In the genomic region with DNA sequence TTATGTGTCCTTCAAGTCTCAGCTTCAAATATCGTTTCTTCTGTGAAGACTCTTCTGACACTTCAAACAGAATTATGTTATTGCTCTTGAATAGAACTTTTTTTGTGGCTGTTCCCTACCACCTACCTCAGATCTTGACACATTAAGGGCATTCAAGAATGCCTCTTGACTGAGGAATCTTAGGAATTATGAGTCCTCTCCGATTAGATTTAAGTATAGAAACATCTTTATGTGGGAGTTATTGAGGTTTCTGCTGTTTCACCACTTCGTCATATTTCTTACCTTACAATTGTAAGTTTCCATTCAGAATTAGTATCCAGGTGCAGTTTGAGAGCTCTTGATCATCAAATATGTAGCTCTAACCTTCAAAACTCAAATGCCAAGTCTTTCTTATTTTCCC, we compare ENCODE assay signal across 2 cellular contexts.
TF ChIP-seq lines count a peak whose summit lies in the region.

No MANE protein-coding gene starts in this region.

TF ChIP-seq in HCT116, 20 proteins besides CTCF, POLR2A, EP300 and RAD21 (continued from another document):
- TF ChIP-seq SRF (IDR thresholded peaks at IDR 0.05; ENCODE audit: low read depth) (no peak), YY1 (IDR thresholded peaks at IDR 0.05; ENCODE audit: extremely low read depth, insufficient replicate concordance, low read depth, low read length) (no peak), CEBPB (IDR thresholded peaks at IDR 0.05; ENCODE audit: low read depth) (no peak), TCF7L2 (IDR thresholded peaks at IDR 0.05; ENCODE audit: borderline replicate concordance, extremely low read depth, insufficient read depth, insufficient read length) (no peak), EZH2 (IDR thresholded peaks at IDR 0.05) (no peak), ELF1 (IDR thresholded peaks at IDR 0.05; ENCODE audit: borderline replicate concordance, low read depth) (no peak), SP1 (IDR thresholded peaks at IDR 0.05; ENCODE audit: low read depth) (no peak), SIN3A (IDR thresholded peaks at IDR 0.05; ENCODE audit: low read depth) (no peak), FOSL1 (IDR thresholded peaks at IDR 0.05; ENCODE audit: low read depth) (no peak), JUND (IDR thresholded peaks at IDR 0.05) (no peak)
- TF ChIP-seq, protein P1, sequence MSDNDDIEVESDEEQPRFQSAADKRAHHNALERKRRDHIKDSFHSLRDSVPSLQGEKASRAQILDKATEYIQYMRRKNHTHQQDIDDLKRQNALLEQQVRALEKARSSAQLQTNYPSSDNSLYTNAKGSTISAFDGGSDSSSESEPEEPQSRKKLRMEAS (IDR thresholded peaks at IDR 0.05), result no peak
- TF ChIP-seq, protein P2, sequence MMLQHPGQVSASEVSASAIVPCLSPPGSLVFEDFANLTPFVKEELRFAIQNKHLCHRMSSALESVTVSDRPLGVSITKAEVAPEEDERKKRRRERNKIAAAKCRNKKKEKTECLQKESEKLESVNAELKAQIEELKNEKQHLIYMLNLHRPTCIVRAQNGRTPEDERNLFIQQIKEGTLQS (IDR thresholded peaks at IDR 0.05), result no peak
TF ChIP-seq in HCT116: peak in this region for 0.

TF ChIP-seq in HepG2, 621 proteins besides CTCF, POLR2A, EP300 and RAD21 (continued from another document):
- TF ChIP-seq, protein P3, sequence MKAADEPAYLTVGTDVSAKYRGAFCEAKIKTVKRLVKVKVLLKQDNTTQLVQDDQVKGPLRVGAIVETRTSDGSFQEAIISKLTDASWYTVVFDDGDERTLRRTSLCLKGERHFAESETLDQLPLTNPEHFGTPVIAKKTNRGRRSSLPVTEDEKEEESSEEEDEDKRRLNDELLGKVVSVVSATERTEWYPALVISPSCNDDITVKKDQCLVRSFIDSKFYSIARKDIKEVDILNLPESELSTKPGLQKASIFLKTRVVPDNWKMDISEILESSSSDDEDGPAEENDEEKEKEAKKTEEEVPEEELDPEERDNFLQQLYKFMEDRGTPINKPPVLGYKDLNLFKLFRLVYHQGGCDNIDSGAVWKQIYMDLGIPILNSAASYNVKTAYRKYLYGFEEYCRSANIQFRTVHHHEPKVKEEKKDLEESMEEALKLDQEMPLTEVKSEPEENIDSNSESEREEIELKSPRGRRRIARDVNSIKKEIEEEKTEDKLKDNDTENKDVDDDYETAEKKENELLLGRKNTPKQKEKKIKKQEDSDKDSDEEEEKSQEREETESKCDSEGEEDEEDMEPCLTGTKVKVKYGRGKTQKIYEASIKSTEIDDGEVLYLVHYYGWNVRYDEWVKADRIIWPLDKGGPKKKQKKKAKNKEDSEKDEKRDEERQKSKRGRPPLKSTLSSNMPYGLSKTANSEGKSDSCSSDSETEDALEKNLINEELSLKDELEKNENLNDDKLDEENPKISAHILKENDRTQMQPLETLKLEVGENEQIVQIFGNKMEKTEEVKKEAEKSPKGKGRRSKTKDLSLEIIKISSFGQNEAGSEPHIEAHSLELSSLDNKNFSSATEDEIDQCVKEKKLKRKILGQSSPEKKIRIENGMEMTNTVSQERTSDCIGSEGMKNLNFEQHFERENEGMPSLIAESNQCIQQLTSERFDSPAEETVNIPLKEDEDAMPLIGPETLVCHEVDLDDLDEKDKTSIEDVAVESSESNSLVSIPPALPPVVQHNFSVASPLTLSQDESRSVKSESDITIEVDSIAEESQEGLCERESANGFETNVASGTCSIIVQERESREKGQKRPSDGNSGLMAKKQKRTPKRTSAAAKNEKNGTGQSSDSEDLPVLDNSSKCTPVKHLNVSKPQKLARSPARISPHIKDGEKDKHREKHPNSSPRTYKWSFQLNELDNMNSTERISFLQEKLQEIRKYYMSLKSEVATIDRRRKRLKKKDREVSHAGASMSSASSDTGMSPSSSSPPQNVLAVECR (CRISPR knock-in tag; IDR thresholded peaks at IDR 0.05; ENCODE audit: borderline replicate concordance), result no peak
- TF ChIP-seq NONO (IDR thresholded peaks at IDR 0.05), result no peak
- no peak for TF ChIP-seq NONO (CRISPR knock-in tag; conservative IDR thresholded peaks at IDR 0.05)
- no peak for TF ChIP-seq ZNF616 (CRISPR knock-in tag; IDR thresholded peaks at IDR 0.05; ENCODE audit: low read depth)
- TF ChIP-seq MYC (CRISPR knock-in tag; IDR thresholded peaks at IDR 0.05; ENCODE audit: borderline replicate concordance), result no peak
- TF ChIP-seq CREM (IDR thresholded peaks at IDR 0.05), result no peak
- TF ChIP-seq CREM (CRISPR knock-in tag; IDR thresholded peaks at IDR 0.05), result no peak
- TF ChIP-seq ZNF224 (CRISPR knock-in tag; IDR thresholded peaks at IDR 0.05), result no peak
